14 cellular contexts compared by ENCODE assay signal in the genomic region with DNA sequence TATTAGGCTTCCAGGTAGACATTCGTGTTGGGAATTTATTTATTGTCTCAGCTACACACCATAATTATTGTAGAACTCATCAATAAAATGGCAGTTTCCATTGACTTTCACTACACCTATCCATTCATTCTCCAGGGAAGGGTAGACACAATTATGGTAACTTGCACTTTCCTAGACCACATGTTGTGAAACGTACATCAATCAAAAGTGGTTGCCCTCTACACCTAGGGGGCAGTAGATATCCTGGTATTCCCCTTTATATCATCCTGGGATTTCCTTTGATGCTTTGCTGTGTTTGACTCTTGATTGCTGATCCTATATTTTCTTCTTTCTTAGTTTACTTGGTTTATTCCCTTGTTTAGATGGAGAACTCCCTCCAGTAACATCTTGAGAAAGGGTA. TPM values are rescaled to one million over a fixed set of nuclear protein-coding genes. Genes with fewer than 3 reads are reported as not detected.
DNase-seq lines count a peak whose midpoint lies in the region; ATAC-seq, FAIRE-seq and TF ChIP-seq lines count a peak whose summit lies in the region.
"Had no signal": no experiment of that assay in that cellular context is flagged by ENCODE, and none has a peak within 500 bp of the region (broad histone marks: within the 10 kb centered on the region; RNA-seq: fewer than 3 reads in every experiment).

No MANE protein-coding gene starts in this region.

- DNase-seq in COR-L47 (lab: John Stamatoyannopoulos, UW) (peak; percentile 19), GM23338 (ENCODE audit: low spot score) (peak; percentile 67), RPMI8226 (peak; percentile 17), keratinocyte (ENCODE audit: low read depth, low spot score) (no peak), cardiac septum (ENCODE audit: low spot score) (no peak), NCI-H1105 (lab: John Stamatoyannopoulos, UW) (no peak)
- DNase-seq in effector memory CD4-positive, alpha-beta T cell, result no peak
- DNase-seq: amniotic stem cell, NCI-H2081 treated with DMSO at 0.1 percent for 48 hours, posterior cingulate gyrus, tibial artery had no signal

- peaks cover 4% of the 10 kb centered on the region; the same call in 1 of the 2 replicates for H3F3A ChIP-seq in GM23338 (replicated peaks; ENCODE audit: low read depth)

- no peak for FAIRE-seq in keratinocyte (lab: Jason Lieb, UNC)
- FAIRE-seq: islet of Langerhans had no signal

- no peaks in the 10 kb centered on the region for H3K9me3 Mint-ChIP-seq in GM23338

- H3K4me2 ChIP-seq in GM23338, result no peak overlapping the region
- H3K4me2 ChIP-seq in keratinocyte (ENCODE audit: control insufficient read depth, extremely low read depth, insufficient read depth, low read depth, low read length), result no peak overlapping the region

- no peaks in the 10 kb centered on the region for H3K27me3 Mint-ChIP-seq in GM23338 (ENCODE audit: insufficient read depth, low read depth, poor library complexity)

- no peak overlapping the region for H3K27ac Mint-ChIP-seq in GM23338

- ATAC-seq in GM23338 (peak; percentile 69), GM18858 (IDR thresholded peaks at IDR 0.05; ENCODE audit: unreplicated experiment) (no peak)

- no peak overlapping the region for H3K9ac ChIP-seq in keratinocyte (ENCODE audit: control insufficient read depth, extremely low read depth, insufficient read depth, low read length)

- TF ChIP-seq CTCF in GM23338 (conservative IDR thresholded peaks at IDR 0.05; ENCODE audit: low read depth in 2 of 2) (peak; percentile 74 to 77), keratinocyte (optimal IDR thresholded peaks at IDR 0.05 in 1 of 3, IDR thresholded peaks at IDR 0.05 in 1 of 3, conservative IDR thresholded peaks at IDR 0.05 in 1 of 3; ENCODE audit: extremely low read depth in 1 of 3, insufficient read depth in 2 of 3, low read length in 3 of 3) (peak; percentile 35 to 48 (median 46))

- H3K4me1 Mint-ChIP-seq in GM23338, result peaks cover 27% of the 10 kb centered on the region

- H3K9me2 ChIP-seq in GM23338 (ENCODE audit: insufficient read depth), result no peaks in the 10 kb centered on the region; the same call in 1 of the 2 replicates

- peaks cover 4% of the 10 kb centered on the region; the same call in 1 of the 3 replicates for H3K36me3 Mint-ChIP-seq in GM23338 (ENCODE audit: low read depth)

- H3K4me3 ChIP-seq in GM23338 (no peak overlapping the region), keratinocyte (ENCODE audit: control insufficient read depth in 2 of 3, extremely low read depth in 1 of 3, insufficient read depth in 2 of 3, low read depth in 1 of 3, low read length in 3 of 3) (no peak overlapping the region)
- H3K4me3 ChIP-seq in effector memory CD4-positive, alpha-beta T cell (ENCODE audit: insufficient read depth, low read depth, low read length, poor library complexity, severe bottlenecking), result no peak overlapping the region
- H3K4me3 ChIP-seq: tibial artery had no signal

- no peak overlapping the region for H3K4me3 Mint-ChIP-seq in GM23338

- H3K79me2 ChIP-seq in GM23338 (replicated peaks; ENCODE audit: insufficient read depth) (peaks cover 77% of the 10 kb centered on the region), keratinocyte (ENCODE audit: control insufficient read depth, insufficient read depth, low read length) (no peaks in the 10 kb centered on the region)

- intact Hi-C loops in cardiac septum (cut with DNase I), result loop anchor here (10.0 kb wide), 1 partner anchor 172 kb away; no protein-coding TSS in a partner anchor

- H2AFZ ChIP-seq in GM23338, result no peak overlapping the region
- no peak overlapping the region for H2AFZ ChIP-seq in keratinocyte (ENCODE audit: control insufficient read depth, low read length)

- H3K36me3 ChIP-seq in GM23338 (ENCODE audit: insufficient read depth) (no peaks in the 10 kb centered on the region), keratinocyte (ENCODE audit: control insufficient read depth in 2 of 2, extremely low read depth in 1 of 2, insufficient read depth in 2 of 2, low read length in 2 of 2) (no peaks in the 10 kb centered on the region)
- no peaks in the 10 kb centered on the region for H3K36me3 ChIP-seq in effector memory CD4-positive, alpha-beta T cell (ENCODE audit: control insufficient read depth, insufficient read depth, low read length)
- H3K36me3 ChIP-seq: tibial artery had no signal

- H3K9me1 ChIP-seq in keratinocyte (ENCODE audit: control insufficient read depth, extremely low read depth, insufficient read depth, low read length), result no peaks in the 10 kb centered on the region

- H4K20me1 ChIP-seq in GM23338 (replicated peaks; ENCODE audit: insufficient read depth) (0 out of 2 replicates have a peak, but pooled peaks cover 13% of the 10 kb centered on the region), keratinocyte (ENCODE audit: control insufficient read depth, extremely low read depth, insufficient read depth, low read length) (no peaks in the 10 kb centered on the region)

- H3K9me3 ChIP-seq in keratinocyte (ENCODE audit: control insufficient read depth, low read depth, low read length), result no peaks in the 10 kb centered on the region
- H3K9me3 ChIP-seq in effector memory CD4-positive, alpha-beta T cell (ENCODE audit: control insufficient read depth, low read length), result no peaks in the 10 kb centered on the region
- H3K9me3 ChIP-seq: tibial artery had no signal

- no peaks in the 10 kb centered on the region for H3K27me3 ChIP-seq in GM23338 (ENCODE audit: insufficient read depth)
- no peaks in the 10 kb centered on the region for H3K27me3 ChIP-seq in keratinocyte (ENCODE audit: control insufficient read depth, extremely low read depth, insufficient read depth, low read length)
- H3K27me3 ChIP-seq in effector memory CD4-positive, alpha-beta T cell (replicated peaks; ENCODE audit: control insufficient read depth, insufficient read depth, low read length, poor library complexity, severe bottlenecking), result no peaks in the 10 kb centered on the region

- H3K27ac ChIP-seq in GM23338 (ENCODE audit: low read depth) (no peak overlapping the region), keratinocyte (ENCODE audit: control insufficient read depth, insufficient read depth, low read length) (no peak overlapping the region)
- H3K27ac ChIP-seq in effector memory CD4-positive, alpha-beta T cell (ENCODE audit: insufficient read depth, low read length, poor library complexity, severe bottlenecking), result no peak overlapping the region
- H3K27ac ChIP-seq: HL-60, tibial artery had no signal

- H3K4me1 ChIP-seq in GM23338 (ENCODE audit: insufficient read depth) (peaks cover 2% of the 10 kb centered on the region; the same call in 1 of the 2 replicates), keratinocyte (ENCODE audit: control insufficient read depth, extremely low read depth, insufficient read depth, low read length) (no peaks in the 10 kb centered on the region)
- H3K4me1 ChIP-seq in effector memory CD4-positive, alpha-beta T cell (ENCODE audit: control insufficient read depth, insufficient read depth, low read length, poor library complexity, severe bottlenecking), result no peaks in the 10 kb centered on the region
- H3K4me1 ChIP-seq: tibial artery had no signal

- dilution Hi-C loops in keratinocyte (cut with MboI; ENCODE audit: extremely low pct_ligation_motif_present, low sequenced_read_pairs), result no loop called here

TF ChIP-seq in GM23338, 12 proteins besides CTCF, POLR2A, EP300 and RAD21 (continues in another document):
- TF ChIP-seq ZNF114 (CRISPR knock-in tag; IDR thresholded peaks at IDR 0.05) (no peak), ETS1 (IDR thresholded peaks at IDR 0.05) (no peak), STAT1 (IDR thresholded peaks at IDR 0.05; ENCODE audit: unreplicated experiment) (no peak), CREB1 (CRISPR knock-in tag; IDR thresholded peaks at IDR 0.05; ENCODE audit: low read depth) (0 out of 2 replicates have a peak, but pooled peaks have one; percentile 8)

RNA-seq across cellular contexts. Expression of gene ADGRV1, which starts 47.9 kb away (rescaled TPM):
- 139 and 149 TPM in 2 replicates for total RNA-seq in GM23338 (2014; rRNA removed; shearing (Covaris generic))
- 39.4 and 46.1 TPM in 2 replicates for polyA plus RNA-seq in GM23338 (2016; fragmentation: Nextera tagmentation; extraction: Ambion mirVana)
- 0.03 to 0.28 TPM (median 0.05 TPM) in 3 replicates for polyA plus RNA-seq in keratinocyte
- polyA plus RNA-seq in keratinocyte (2011; ENCODE audit: low read depth), result 0.19 TPM
- polyA plus RNA-seq in keratinocyte (2011; cell fraction: cytosol; rRNA removed), result 0.11 TPM in 1 of 2 replicates, not detected in the other
- polyA plus RNA-seq in keratinocyte (2011; cell fraction: nucleus; rRNA removed), result 0.19 and 0.33 TPM in 2 replicates
- 0.10 and 0.11 TPM in 2 replicates for polyA plus RNA-seq in keratinocyte (2012; ENCODE audit: low replicate concordance)
- 0.10 to 0.26 TPM in 2 of 3 replicates, not detected in the other for polyA minus RNA-seq in keratinocyte
- polyA minus RNA-seq in keratinocyte (2011; cell fraction: cytosol; rRNA and poly(A)+ RNA removed), result not detected
- polyA minus RNA-seq in keratinocyte (2011; cell fraction: nucleus; rRNA and poly(A)+ RNA removed), result 0.42 and 0.70 TPM in 2 replicates
- total RNA-seq in cardiac septum, result 0.19 TPM

Comparison
In these comparisons a context has a peak if more than half of its experiments do, and no peak if none do; other contexts are left out.
1. DNase-seq: peak in COR-L47 (single experiment), GM23338 (single experiment) and RPMI8226 (single experiment); none in keratinocyte (single experiment), effector memory CD4-positive, alpha-beta T cell (0 of 3), cardiac septum (single experiment) and NCI-H1105 (single experiment).
2. RNA of gene ADGRV1, which starts 47.9 kb away (total RNA-seq): 139 to 149 TPM in GM23338; 0.19 TPM in cardiac septum (single experiment); every median in the first group is over 100 times any median in the second.